In the genomic region with DNA sequence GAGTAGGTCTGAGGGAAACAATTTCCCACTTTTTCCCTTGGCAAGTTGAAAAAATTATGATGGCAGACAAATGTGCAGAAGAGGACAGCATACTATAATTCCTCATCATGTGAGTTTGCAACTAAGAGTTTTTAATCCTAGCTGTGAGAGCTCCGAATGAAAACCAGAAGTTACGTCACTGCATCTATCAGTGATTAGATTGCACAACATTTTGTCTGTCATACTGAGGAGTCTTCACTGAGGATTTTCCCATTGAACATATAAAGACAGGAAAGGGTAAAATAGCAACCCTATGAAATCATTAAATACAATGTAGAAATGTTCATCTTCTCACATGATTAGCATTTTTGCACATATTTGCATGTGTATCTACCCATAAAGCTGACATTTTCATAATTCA, we compare ENCODE assay signal across 2 cellular contexts.
TF ChIP-seq lines count a peak whose summit lies in the region.

No MANE protein-coding gene starts in this region.

TF ChIP-seq in HepG2, 621 proteins besides CTCF, POLR2A, EP300 and RAD21:
- TF ChIP-seq CREB1 (IDR thresholded peaks at IDR 0.05) (0 out of 2 replicates have a peak, but pooled peaks have one; percentile 41), CREB1 (CRISPR knock-in tag; IDR thresholded peaks at IDR 0.05) (no peak), ZFP36L1 (CRISPR knock-in tag; IDR thresholded peaks at IDR 0.05) (no peak), ZNF570 (CRISPR knock-in tag; IDR thresholded peaks at IDR 0.05; ENCODE audit: borderline replicate concordance) (no peak), CEBPB (IDR thresholded peaks at IDR 0.05; ENCODE audit: borderline replicate concordance, low read depth, low read length) (peak; percentile 73)
- TF ChIP-seq, protein P1, sequence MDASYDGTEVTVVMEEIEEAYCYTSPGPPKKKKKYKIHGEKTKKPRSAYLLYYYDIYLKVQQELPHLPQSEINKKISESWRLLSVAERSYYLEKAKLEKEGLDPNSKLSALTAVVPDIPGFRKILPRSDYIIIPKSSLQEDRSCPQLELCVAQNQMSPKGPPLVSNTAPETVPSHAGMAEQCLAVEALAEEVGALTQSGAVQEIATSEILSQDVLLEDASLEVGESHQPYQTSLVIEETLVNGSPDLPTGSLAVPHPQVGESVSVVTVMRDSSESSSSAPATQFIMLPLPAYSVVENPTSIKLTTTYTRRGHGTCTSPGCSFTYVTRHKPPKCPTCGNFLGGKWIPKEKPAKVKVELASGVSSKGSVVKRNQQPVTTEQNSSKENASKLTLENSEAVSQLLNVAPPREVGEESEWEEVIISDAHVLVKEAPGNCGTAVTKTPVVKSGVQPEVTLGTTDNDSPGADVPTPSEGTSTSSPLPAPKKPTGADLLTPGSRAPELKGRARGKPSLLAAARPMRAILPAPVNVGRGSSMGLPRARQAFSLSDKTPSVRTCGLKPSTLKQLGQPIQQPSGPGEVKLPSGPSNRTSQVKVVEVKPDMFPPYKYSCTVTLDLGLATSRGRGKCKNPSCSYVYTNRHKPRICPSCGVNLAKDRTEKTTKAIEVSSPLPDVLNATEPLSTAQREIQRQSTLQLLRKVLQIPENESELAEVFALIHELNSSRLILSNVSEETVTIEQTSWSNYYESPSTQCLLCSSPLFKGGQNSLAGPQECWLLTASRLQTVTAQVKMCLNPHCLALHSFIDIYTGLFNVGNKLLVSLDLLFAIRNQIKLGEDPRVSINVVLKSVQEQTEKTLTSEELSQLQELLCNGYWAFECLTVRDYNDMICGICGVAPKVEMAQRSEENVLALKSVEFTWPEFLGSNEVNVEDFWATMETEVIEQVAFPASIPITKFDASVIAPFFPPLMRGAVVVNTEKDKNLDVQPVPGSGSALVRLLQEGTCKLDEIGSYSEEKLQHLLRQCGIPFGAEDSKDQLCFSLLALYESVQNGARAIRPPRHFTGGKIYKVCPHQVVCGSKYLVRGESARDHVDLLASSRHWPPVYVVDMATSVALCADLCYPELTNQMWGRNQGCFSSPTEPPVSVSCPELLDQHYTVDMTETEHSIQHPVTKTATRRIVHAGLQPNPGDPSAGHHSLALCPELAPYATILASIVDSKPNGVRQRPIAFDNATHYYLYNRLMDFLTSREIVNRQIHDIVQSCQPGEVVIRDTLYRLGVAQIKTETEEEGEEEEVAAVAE (CRISPR knock-in tag; IDR thresholded peaks at IDR 0.05; ENCODE audit: borderline replicate concordance) = no peak

TF ChIP-seq in K562, 482 proteins besides CTCF, POLR2A, EP300 and RAD21:
- TF ChIP-seq CEBPB (tag; IDR thresholded peaks at IDR 0.05) (peak; percentile 65), SRF (CRISPR knock-in tag; IDR thresholded peaks at IDR 0.05) (no peak), KHSRP (IDR thresholded peaks at IDR 0.05) (no peak), ZNF347 (CRISPR knock-in tag; IDR thresholded peaks at IDR 0.05; ENCODE audit: low read depth) (no peak), SMARCA4 (IDR thresholded peaks at IDR 0.05) (no peak), ZFP30 (CRISPR knock-in tag; IDR thresholded peaks at IDR 0.05; ENCODE audit: borderline replicate concordance) (no peak), CEBPG (CRISPR knock-in tag; IDR thresholded peaks at IDR 0.05) (no peak), CEBPG (tag; conservative IDR thresholded peaks at IDR 0.05 in 1 of 2, IDR thresholded peaks at IDR 0.05 in 1 of 2) (peak in 1 of 2 experiments; percentile 47; a peak in 1 of 4 replicates), PRMT5 (CRISPR knock-in tag; IDR thresholded peaks at IDR 0.05) (no peak), JUND (IDR thresholded peaks at IDR 0.05; ENCODE audit: borderline replicate concordance, low read depth, low read length) (no peak), JUND (tag; IDR thresholded peaks at IDR 0.05; ENCODE audit: borderline replicate concordance, low read depth, low read length) (no peak), KDM4B (IDR thresholded peaks at IDR 0.05; ENCODE audit: borderline replicate concordance in 2 of 2, low read depth in 1 of 2) (no peak), ILK (tag; IDR thresholded peaks at IDR 0.05; ENCODE audit: borderline replicate concordance, low read depth) (no peak), POLR2AphosphoS5 (IDR thresholded peaks at IDR 0.05; ENCODE audit: control insufficient read depth, insufficient read depth, low read depth, low read length) (no peak), ZNF143 (CRISPR knock-in tag; IDR thresholded peaks at IDR 0.05) (no peak)
